In genomic region chr4:167622481-167623240, GRCh38 we compare ENCODE assay signal across 8 cellular contexts.
DNase-seq lines count a peak whose midpoint lies in the region; ATAC-seq and TF ChIP-seq lines count a peak whose summit lies in the region.

No MANE protein-coding gene starts in this region.

- ATAC-seq in GM18909 (IDR thresholded peaks at IDR 0.05; ENCODE audit: poor library complexity, unreplicated experiment) (peak; percentile 98), HG03039 (IDR thresholded peaks at IDR 0.05; ENCODE audit: unreplicated experiment) (peak; percentile 95)

- no peaks in the 10 kb centered on the region for H3K79me2 ChIP-seq in hepatocyte

- H3K9me3 ChIP-seq in hepatocyte (ENCODE audit: low read depth) = no peaks in the 10 kb centered on the region
- H3K9me3 ChIP-seq in spleen = no peaks in the 10 kb centered on the region

- peak; percentile 77 for TF ChIP-seq CTCF in hepatocyte (IDR thresholded peaks at IDR 0.05; ENCODE audit: poor library complexity)
- peak in 6 of 11 experiments; percentile 17 to 58 (median 50) for TF ChIP-seq CTCF in spleen (IDR thresholded peaks at IDR 0.05 in 8 of 11, conservative IDR thresholded peaks at IDR 0.05 in 3 of 11)

- H3K4me1 ChIP-seq in hepatocyte (ENCODE audit: insufficient read depth) = no peaks in the 10 kb centered on the region
- H3K4me1 ChIP-seq in spleen = no peaks in the 10 kb centered on the region

- H3K36me3 ChIP-seq in hepatocyte (replicated peaks; ENCODE audit: insufficient read depth, low read depth) = no peaks in the 10 kb centered on the region
- no peaks in the 10 kb centered on the region for H3K36me3 ChIP-seq in spleen

- TF ChIP-seq POLR2A in spleen (IDR thresholded peaks at IDR 0.05) = no peak

- H3K27me3 ChIP-seq in hepatocyte (no peaks in the 10 kb centered on the region), spleen (replicated peaks in 1 of 7) (no peaks in the 10 kb centered on the region)

- no peak overlapping the region for H2AFZ ChIP-seq in hepatocyte

- H3K4me3 ChIP-seq in hepatocyte (no peak overlapping the region), spleen (no peak overlapping the region)

- H3K9me2 ChIP-seq in hepatocyte (replicated peaks; ENCODE audit: insufficient read depth) = no peaks in the 10 kb centered on the region

- H4K20me1 ChIP-seq in hepatocyte (ENCODE audit: insufficient read depth, poor library complexity, severe bottlenecking) = no peaks in the 10 kb centered on the region

- H3K4me2 ChIP-seq in hepatocyte = no peak overlapping the region

- WGBS in hepatocyte (ENCODE audit: low lambda C conversion rate, missing lambda C conversion rate) = 55% methylated on average over 10 of the region's 10 CpGs
- WGBS in spleen, 5 donors = 49 to 56% (median 52%) methylated on average over 9 to 10 of the region's 10 CpGs

- H3K27ac ChIP-seq in hepatocyte (no peak overlapping the region), spleen (no peak overlapping the region)

- DNase-seq in DMS153 (lab: John Stamatoyannopoulos, UW) = peak; percentile 9
- peak; percentile 45 for DNase-seq in NCI-H526 treated with DMSO at 0.1 percent for 48 hours (lab: John Stamatoyannopoulos, UW)
- DNase-seq in anterior cingulate cortex (lab: John Stamatoyannopoulos, UW) = peak in 54 of 58 donors; percentile 1 to 69 (median 26)
- peak; percentile 82 for DNase-seq in hepatocyte (ENCODE audit: low spot score)
- DNase-seq in spleen = no peak
- no peak for DNase-seq in NCI-H2107 treated with DMSO at 0.1 percent for 48 hours (lab: John Stamatoyannopoulos, UW; ENCODE audit: unreplicated experiment)

- intact Hi-C loops in spleen (cut with DNase I; ENCODE audit: low total_unique reads) = no loop called here

Comparison
In these comparisons a context has a peak if more than half of its experiments do, and no peak if none do; other contexts are left out.
1. DNase-seq: peak in DMS153 (single experiment), NCI-H526 treated with DMSO at 0.1 percent for 48 hours (single experiment), anterior cingulate cortex (54 of 58) and hepatocyte (single experiment); none in spleen (single experiment) and NCI-H2107 treated with DMSO at 0.1 percent for 48 hours (single experiment).